In genomic region chr14:64503184-64503433, GRCh38 we compare ENCODE assay signal across 8 cellular contexts. TPM values are rescaled to one million over a fixed set of nuclear protein-coding genes. Genes with fewer than 3 reads are reported as not detected.
DNase-seq lines count a peak whose midpoint lies in the region; ATAC-seq and TF ChIP-seq lines count a peak whose summit lies in the region.

No MANE protein-coding gene starts in this region.

- 0% methylated on average over 11 of the region's 21 CpGs for WGBS in esophagus muscularis mucosa

- no peaks in the 10 kb centered on the region for H3K9me3 ChIP-seq in PC-3 (ENCODE audit: low read length)
- H3K9me3 ChIP-seq in esophagus muscularis mucosa: no peaks in the 10 kb centered on the region
- no peaks in the 10 kb centered on the region for H3K9me3 ChIP-seq in parathyroid adenoma (ENCODE audit: control insufficient read depth, low read length)

- peak; percentile 2 for ATAC-seq in GM21576 (IDR thresholded peaks at IDR 0.05; ENCODE audit: unreplicated experiment)
- no peak for ATAC-seq in PC-3

- H3K27me3 ChIP-seq in PC-3 (ENCODE audit: low read length): no peaks in the 10 kb centered on the region
- H3K27me3 ChIP-seq in esophagus muscularis mucosa: no peaks in the 10 kb centered on the region
- H3K27me3 ChIP-seq in parathyroid adenoma (ENCODE audit: control insufficient read depth, insufficient read depth, low read length): no peaks in the 10 kb centered on the region

- H3K4me2 ChIP-seq in PC-3 (ENCODE audit: low read length): peak overlapping the region; percentile 97
- peak overlapping the region; percentile 93 for H3K4me2 ChIP-seq in parathyroid adenoma (ENCODE audit: low read length)

- intact Hi-C loops in PC-3 (cut with micrococcal nuclease): loop anchor here (1.0 to 10.0 kb wide), 4 partner anchors 37 to 158 kb away; partner anchors contain the start of gene HSPA2
- intact Hi-C loops in esophagus muscularis mucosa (cut with DNase I): loop anchor here (10.0 kb wide), 1 partner anchor 168 kb away; no protein-coding TSS in a partner anchor

- TF ChIP-seq POLR2A in esophagus muscularis mucosa (IDR thresholded peaks at IDR 0.05; ENCODE audit: low read depth): no peak

- H3K79me2 ChIP-seq in PC-3 (ENCODE audit: low read length) (peaks cover 81% of the 10 kb centered on the region), parathyroid adenoma (peaks cover 28% of the 10 kb centered on the region)

- H3K9ac ChIP-seq in PC-3 (ENCODE audit: low read length) (peak overlapping the region; percentile 88), parathyroid adenoma (peak overlapping the region; percentile 74)

- no peaks in the 10 kb centered on the region for H3K36me3 ChIP-seq in PC-3 (ENCODE audit: low read depth, low read length)
- peaks cover 0 to 6% (median 0%) of the 10 kb centered on the region in 4 donors for H3K36me3 ChIP-seq in esophagus muscularis mucosa
- H3K36me3 ChIP-seq in parathyroid adenoma (ENCODE audit: control insufficient read depth, insufficient read depth, low read length): no peaks in the 10 kb centered on the region

- no peak for TF ChIP-seq CTCF in PC-3 (conservative IDR thresholded peaks at IDR 0.05; ENCODE audit: low read depth, low read length)
- TF ChIP-seq CTCF in esophagus muscularis mucosa (IDR thresholded peaks at IDR 0.05): no peak
- no peak for TF ChIP-seq CTCF in parathyroid adenoma (IDR thresholded peaks at IDR 0.05)

- POLR2A ChIA-PET in PC-3 (lab: Charles Lee; ENCODE audit: unreplicated experiment): interaction anchor here (0.6 to 0.7 kb wide), 4 partner anchors 13 to 389 kb away, joined by 4 to 20 read pairs (median 8); no protein-coding TSS in a partner anchor

- H3K4me3 ChIP-seq in PC-3 (ENCODE audit: low read length) (peak overlapping the region; percentile 82), esophagus muscularis mucosa (peak overlapping the region; percentile 84 to 98 (median 86)), parathyroid adenoma (ENCODE audit: low read depth, low read length) (peak overlapping the region; percentile 89)

- peaks cover 6% of the 10 kb centered on the region for H3F3A ChIP-seq in PC-3 (ENCODE audit: low read length, unreplicated experiment)

- no peak for TF ChIP-seq EP300 in esophagus muscularis mucosa (IDR thresholded peaks at IDR 0.05)

- H3K27ac ChIP-seq in PC-3 (ENCODE audit: low read length): peak overlapping the region; percentile 89
- peak overlapping the region; percentile 91 to 100 (median 97) for H3K27ac ChIP-seq in esophagus muscularis mucosa (replicated peaks in 1 of 4)
- H3K27ac ChIP-seq in parathyroid adenoma: peak overlapping the region; percentile 97

- H3K4me1 ChIP-seq in PC-3 (ENCODE audit: insufficient read depth, low read length) (peaks cover 38% of the 10 kb centered on the region), esophagus muscularis mucosa (peaks cover 40 to 61% (median 58%) of the 10 kb centered on the region in 4 donors), parathyroid adenoma (peaks cover 26% of the 10 kb centered on the region)

- H4K20me1 ChIP-seq in PC-3 (ENCODE audit: low read length): peaks cover 26% of the 10 kb centered on the region

- CTCF ChIA-PET in PC-3 (lab: Charles Lee): no interaction called here

- DNase-seq in PC-3: no peak
- DNase-seq in esophagus muscularis mucosa (ENCODE audit: extremely low spot score): no peak
- no peak for DNase-seq in NCI-H1092 (lab: John Stamatoyannopoulos, UW)
- DNase-seq in activated CD4-positive, alpha-beta T cell treated with anti-CD3 and anti-CD28 coated beads, Interleukin-2, amount 50 U/mL, for 48 hours: no peak
- DNase-seq in SHP77 (lab: John Stamatoyannopoulos, UW): no peak
- no peak for DNase-seq in AML-193 (lab: John Stamatoyannopoulos, UW)

- H3K9me2 ChIP-seq in PC-3 (replicated peaks; ENCODE audit: low read length): no peaks in the 10 kb centered on the region

- TSS peak; percentile 38 for BruUV-seq in PC-3 (replicated peaks; lab: Mats Ljungman, UMichigan)

- peak overlapping the region; percentile 93 for H2AFZ ChIP-seq in PC-3 (ENCODE audit: low read length)
- H2AFZ ChIP-seq in parathyroid adenoma: peak overlapping the region; percentile 99

RNA-seq across cellular contexts. Expression of gene ZBTB25, which starts 0.5 kb away (rescaled TPM):
- total RNA-seq in PC-3 (2014; rRNA removed) (4.0 and 10.7 TPM in 2 replicates), esophagus muscularis mucosa (10 to 100 TPM in 2 of 4 donors, 1 to 10 TPM in 2; 7.3 to 13.3 (median 10.4) TPM)

RNA-seq across cellular contexts. Expression of gene ZBTB1, which starts 1.5 kb away (rescaled TPM):
- 23.6 and 26.0 TPM in 2 replicates for total RNA-seq in PC-3 (2014; rRNA removed)
- 10 to 100 TPM; 31.4 to 41.9 (median 35.3) TPM for total RNA-seq in esophagus muscularis mucosa

RNA-seq across cellular contexts. Expression of gene HSPA2, which starts 37.4 kb away (rescaled TPM):
- total RNA-seq in PC-3 (2014; rRNA removed) (15.7 and 16.5 TPM in 2 replicates), esophagus muscularis mucosa (100 to 1,000 TPM; 196 to 334 (median 265) TPM)

RNA-seq across cellular contexts. Expression of gene AKAP5, which starts 37.8 kb away (rescaled TPM):
- 0.58 and 0.86 TPM in 2 replicates for total RNA-seq in PC-3 (2014; rRNA removed)
- 1 to 10 TPM in 2 of 4 donors, under 1 TPM in 2; 0.45 to 2.1 (median 1.4) TPM for total RNA-seq in esophagus muscularis mucosa

RNA-seq across cellular contexts. Expression of gene PPP1R36, which starts 46.7 kb away (rescaled TPM):
- 0.26 TPM in 1 of 2 replicates, not detected in the other for total RNA-seq in PC-3 (2014; rRNA removed)
- total RNA-seq in esophagus muscularis mucosa: under 1 TPM in 3 of 4 donors, not detected in 1; 0.34 to 0.83 (median 0.71) TPM

Comparison
In these comparisons a context has a peak if more than half of its experiments do, and no peak if none do; other contexts are left out.
1. RNA of gene HSPA2, which starts 37.4 kb away (total RNA-seq): 196 to 334 TPM in esophagus muscularis mucosa; 15.7 to 16.5 TPM in PC-3; every median in the first group is over 10 times any median in the second.
2. Peak in every context shown above with its lines, with median percentiles within 50 percentile points of each other: H3K27ac ChIP-seq and H3K4me3 ChIP-seq.